In the genomic region with DNA sequence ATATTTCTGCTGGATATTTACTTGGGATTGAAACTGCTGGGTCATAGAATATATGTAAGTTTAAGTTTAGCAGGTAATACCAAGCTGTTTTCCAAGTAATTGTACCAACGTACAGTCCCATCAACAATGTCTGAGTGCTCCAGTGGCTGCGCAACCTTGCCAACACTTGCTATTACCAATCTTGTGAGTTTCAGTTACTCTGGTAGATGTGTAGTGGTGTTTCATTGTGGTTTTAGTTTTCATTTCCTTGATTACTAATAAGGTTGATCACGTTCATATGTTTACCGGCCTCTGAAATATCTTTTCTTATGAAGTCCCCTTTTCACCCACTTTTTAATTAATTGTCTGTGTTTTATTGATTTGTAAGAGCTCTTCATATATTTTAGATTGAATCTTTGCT, we compare ENCODE assay signal across 15 cellular contexts.
A peak's percentile ranks its signal among the peaks of the same experiment; 100 is the strongest.
DNase-seq lines count a peak whose midpoint lies in the region; ATAC-seq, FAIRE-seq and TF ChIP-seq lines count a peak whose summit lies in the region.
"Had no signal": no experiment of that assay in that cellular context is flagged by ENCODE, and none has a peak within 500 bp of the region (broad histone marks: within the 10 kb centered on the region; RNA-seq: fewer than 3 reads in every experiment).

No MANE protein-coding gene starts in this region.

- in situ Hi-C loops in GM12878 (cut with MboI), result no loop called here

- H2AFZ ChIP-seq in GM12878 (ENCODE audit: control insufficient read depth, low read depth, low read length), result no peak overlapping the region

- no peak for TF ChIP-seq POLR2A in GM12878 (IDR thresholded peaks at IDR 0.05; ENCODE audit: low read depth, low read length)

- no peaks in the 10 kb centered on the region for H3K79me2 ChIP-seq in GM12878 (ENCODE audit: control insufficient read depth, insufficient read depth, low read length)

- H3K4me3 ChIP-seq in GM12878 (no peak overlapping the region; the same call in 1 of the 2 replicates), right atrium auricular region (no peak overlapping the region)
- H3K4me3 ChIP-seq: colonic mucosa, gastroesophageal sphincter, SJSA1 had no signal

- no TSS peak for BruUV-seq in GM12878 (replicated peaks; lab: Mats Ljungman, UMichigan)

- H3K4me2 ChIP-seq in GM12878 (ENCODE audit: control insufficient read depth, insufficient read depth), result peak overlapping the region; percentile 45

- TF ChIP-seq RAD21 in GM12878 (IDR thresholded peaks at IDR 0.05; ENCODE audit: insufficient read depth, low read depth, low read length), result no peak

- no peaks in the 10 kb centered on the region for H4K20me1 ChIP-seq in GM12878 (ENCODE audit: control insufficient read depth, insufficient read depth)

- H3K36me3 ChIP-seq in GM12878 (ENCODE audit: control insufficient read depth in 2 of 2, insufficient read depth in 2 of 2, low read length in 1 of 2) (no peaks in the 10 kb centered on the region), right atrium auricular region (no peaks in the 10 kb centered on the region)
- H3K36me3 ChIP-seq: colonic mucosa, gastroesophageal sphincter, SJSA1 had no signal

- H3K9ac ChIP-seq in GM12878 (ENCODE audit: control insufficient read depth, insufficient read depth, low read length), result no peak overlapping the region

- POLR2A ChIA-PET in GM12878 (lab: Charles Lee), result interaction anchor here (7.5 kb wide), 1 partner anchor 50 kb away, joined by 122 read pairs; no protein-coding TSS in a partner anchor

- TF ChIP-seq CTCF in GM12878 (IDR thresholded peaks at IDR 0.05 in 2 of 3, conservative IDR thresholded peaks at IDR 0.05 in 1 of 3; ENCODE audit: control insufficient read depth in 2 of 3, extremely low read depth in 1 of 3, insufficient read depth in 1 of 3, low read depth in 3 of 3, low read length in 3 of 3), result no peak
- TF ChIP-seq CTCF in right atrium auricular region (IDR thresholded peaks at IDR 0.05), result no peak

- intact Hi-C loops in GM12878 (cut with micrococcal nuclease; ENCODE audit: unreplicated experiment), result loop anchor here (5.0 to 10.0 kb wide), 3 partner anchors 122 to 400 kb away; no protein-coding TSS in a partner anchor

- peak; percentile 89 for FAIRE-seq in GM12878 (lab: Jason Lieb, UNC)
- FAIRE-seq: D721Med, small intestine had no signal

- DNase-seq in activated CD4-positive, CD25-positive, alpha-beta regulatory T cell (lab: John Stamatoyannopoulos, UW), result no peak
- DNase-seq in GM12878 (ENCODE audit: low read depth, low spot score) (peak; percentile 74), NCI-H69 (lab: John Stamatoyannopoulos, UW) (no peak), substantia nigra (lab: John Stamatoyannopoulos, UW) (no peak), right atrium auricular region (ENCODE audit: low spot score) (no peak)
- DNase-seq: colonic mucosa, left cardiac atrium, NCI-H524 treated with DMSO at 0.1 percent for 48 hours, small intestine had no signal

- H3K9me3 ChIP-seq in GM12878 (replicated peaks; ENCODE audit: control insufficient read depth, insufficient read depth, low read length) (no peaks in the 10 kb centered on the region; the same call in 2 of the 3 replicates), right atrium auricular region (no peaks in the 10 kb centered on the region)
- H3K9me3 ChIP-seq: colonic mucosa, gastroesophageal sphincter, SJSA1 had no signal

- RAD21 ChIA-PET in GM12878 (lab: Charles Lee; ENCODE audit: unreplicated experiment), result interaction anchor here (1.1 to 9.5 kb wide), 4 partner anchors 36 to 199 kb away, joined by 3 to 198 read pairs (median 67); no protein-coding TSS in a partner anchor

- ATAC-seq in activated CD4-positive, CD25-positive, alpha-beta regulatory T cell treated with anti-CD3 and anti-CD28 coated beads, Interleukin-2, amount 50 U/mL, for 24 hours, result peak; percentile 76 to 92
- peak; percentile 77 for ATAC-seq in GM21576 (IDR thresholded peaks at IDR 0.05; ENCODE audit: unreplicated experiment)
- peak; percentile 73 for ATAC-seq in HG03108 (IDR thresholded peaks at IDR 0.05; ENCODE audit: unreplicated experiment)
- peak; percentile 89 for ATAC-seq in GM12878
- ATAC-seq: gastroesophageal sphincter, left cardiac atrium had no signal

- WGBS in GM12878 (ENCODE audit: insufficient coverage, insufficient replicate concordance, low lambda C conversion rate, missing lambda C conversion rate), result 5% methylated on average over 4 of the region's 4 CpGs

- H3K27me3 ChIP-seq in GM12878 (replicated peaks in 1 of 2; ENCODE audit: control insufficient read depth in 2 of 2, insufficient read depth in 2 of 2, low read length in 1 of 2) (no peaks in the 10 kb centered on the region), right atrium auricular region (no peaks in the 10 kb centered on the region)
- H3K27me3 ChIP-seq: colonic mucosa, SJSA1 had no signal

- peak; percentile 11 to 37; a peak in 1 of 4 replicates for TF ChIP-seq EP300 in GM12878 (IDR thresholded peaks at IDR 0.05; ENCODE audit: borderline replicate concordance in 1 of 2, control insufficient read depth in 1 of 2, low read depth in 2 of 2, low read length in 2 of 2)

- SMC1A ChIA-PET in GM12878 (lab: Charles Lee; ENCODE audit: uncharacterized antibody, unreplicated experiment), result interaction anchor here (1.2 to 10.2 kb wide), 5 partner anchors 22 to 210 kb away, joined by 3 to 325 read pairs (median 6); no protein-coding TSS in a partner anchor

- H3K4me1 ChIP-seq in GM12878 (ENCODE audit: control insufficient read depth, insufficient read depth, low read length) (peaks cover 47% of the 10 kb centered on the region), right atrium auricular region (no peaks in the 10 kb centered on the region)
- H3K4me1 ChIP-seq: colonic mucosa, gastroesophageal sphincter, SJSA1 had no signal

- CTCF ChIA-PET in GM12878 (lab: Yijun Ruan, JAX), result interaction anchor here (1.0 to 7.3 kb wide), 7 partner anchors 12 to 202 kb away, joined by 3 to 99 read pairs (median 5); no protein-coding TSS in a partner anchor

- H3K27ac ChIP-seq in GM12878 (ENCODE audit: control insufficient read depth, insufficient read depth) (peak overlapping the region; percentile 67), substantia nigra (ENCODE audit: low read depth, low read length, poor library complexity, severe bottlenecking) (no peak overlapping the region), right atrium auricular region (no peak overlapping the region)
- H3K27ac ChIP-seq: colonic mucosa, gastroesophageal sphincter, SJSA1 had no signal

TF ChIP-seq in GM12878, 131 proteins besides CTCF, POLR2A, EP300 and RAD21 (continues in another document):
- TF ChIP-seq ASH2L (IDR thresholded peaks at IDR 0.05; ENCODE audit: borderline replicate concordance, low read depth) (no peak), POU2F2 (IDR thresholded peaks at IDR 0.05; ENCODE audit: borderline replicate concordance, low read depth, low read length) (no peak; the same call in 2 of the 3 replicates), CHD2 (IDR thresholded peaks at IDR 0.05; ENCODE audit: borderline replicate concordance, low read depth, low read length) (peak; percentile 27; the same call in 1 of the 2 replicates), JUNB (IDR thresholded peaks at IDR 0.05) (peak; percentile 33; the same call in 1 of the 2 replicates), ZNF217 (IDR thresholded peaks at IDR 0.05) (0 out of 2 replicates have a peak, but pooled peaks have one; percentile 58), NFIC (IDR thresholded peaks at IDR 0.05; ENCODE audit: low read depth, low read length) (peak; percentile 63; the same call in 1 of the 2 replicates), TAF1 (IDR thresholded peaks at IDR 0.05; ENCODE audit: borderline replicate concordance, low read depth, low read length) (no peak), NR2F1 (conservative IDR thresholded peaks at IDR 0.05) (no peak), GABPA (IDR thresholded peaks at IDR 0.05; ENCODE audit: low read depth) (no peak), MTA2 (IDR thresholded peaks at IDR 0.05; ENCODE audit: low read depth) (peak; percentile 59), ZNF274 (IDR thresholded peaks at IDR 0.05; ENCODE audit: insufficient read depth, insufficient read length) (no peak), ZZZ3 (IDR thresholded peaks at IDR 0.05; ENCODE audit: control insufficient read depth, insufficient read length, low read depth) (no peak)
- TF ChIP-seq, protein P1, sequence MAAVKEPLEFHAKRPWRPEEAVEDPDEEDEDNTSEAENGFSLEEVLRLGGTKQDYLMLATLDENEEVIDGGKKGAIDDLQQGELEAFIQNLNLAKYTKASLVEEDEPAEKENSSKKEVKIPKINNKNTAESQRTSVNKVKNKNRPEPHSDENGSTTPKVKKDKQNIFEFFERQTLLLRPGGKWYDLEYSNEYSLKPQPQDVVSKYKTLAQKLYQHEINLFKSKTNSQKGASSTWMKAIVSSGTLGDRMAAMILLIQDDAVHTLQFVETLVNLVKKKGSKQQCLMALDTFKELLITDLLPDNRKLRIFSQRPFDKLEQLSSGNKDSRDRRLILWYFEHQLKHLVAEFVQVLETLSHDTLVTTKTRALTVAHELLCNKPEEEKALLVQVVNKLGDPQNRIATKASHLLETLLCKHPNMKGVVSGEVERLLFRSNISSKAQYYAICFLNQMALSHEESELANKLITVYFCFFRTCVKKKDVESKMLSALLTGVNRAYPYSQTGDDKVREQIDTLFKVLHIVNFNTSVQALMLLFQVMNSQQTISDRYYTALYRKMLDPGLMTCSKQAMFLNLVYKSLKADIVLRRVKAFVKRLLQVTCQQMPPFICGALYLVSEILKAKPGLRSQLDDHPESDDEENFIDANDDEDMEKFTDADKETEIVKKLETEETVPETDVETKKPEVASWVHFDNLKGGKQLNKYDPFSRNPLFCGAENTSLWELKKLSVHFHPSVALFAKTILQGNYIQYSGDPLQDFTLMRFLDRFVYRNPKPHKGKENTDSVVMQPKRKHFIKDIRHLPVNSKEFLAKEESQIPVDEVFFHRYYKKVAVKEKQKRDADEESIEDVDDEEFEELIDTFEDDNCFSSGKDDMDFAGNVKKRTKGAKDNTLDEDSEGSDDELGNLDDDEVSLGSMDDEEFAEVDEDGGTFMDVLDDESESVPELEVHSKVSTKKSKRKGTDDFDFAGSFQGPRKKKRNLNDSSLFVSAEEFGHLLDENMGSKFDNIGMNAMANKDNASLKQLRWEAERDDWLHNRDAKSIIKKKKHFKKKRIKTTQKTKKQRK (IDR thresholded peaks at IDR 0.05; ENCODE audit: low read depth, low read length), result no peak
